1 cellular context compared by ENCODE assay signal in the genomic region with DNA sequence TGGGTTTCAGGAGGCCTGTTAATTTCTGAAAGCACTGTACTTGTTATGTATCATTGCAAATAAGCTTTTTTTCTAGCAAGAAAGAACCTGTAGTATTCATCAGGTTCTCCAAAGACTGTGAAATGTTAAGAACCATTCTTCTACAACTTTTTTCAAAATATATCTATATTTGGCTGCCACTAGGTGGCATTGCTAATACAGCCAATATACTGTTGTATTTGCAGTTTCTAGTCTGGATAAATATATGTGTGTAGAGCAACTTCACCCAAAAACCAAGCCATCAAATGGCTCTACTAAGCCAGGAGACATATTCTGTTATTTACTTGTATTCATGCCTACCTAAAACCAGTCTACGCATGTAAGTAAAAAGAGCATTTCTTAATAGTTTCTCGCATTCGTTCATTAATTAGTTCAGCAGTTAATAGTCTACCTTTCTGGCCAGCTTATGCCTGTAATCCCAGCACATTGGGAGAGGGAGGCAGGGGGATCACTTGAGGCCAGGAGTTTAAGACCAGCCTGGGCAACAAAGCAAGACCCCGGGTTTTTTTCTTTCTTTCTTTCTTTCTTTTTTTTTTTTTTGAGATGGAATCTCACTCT.
TF ChIP-seq lines count a peak whose summit lies in the region.

No MANE protein-coding gene starts in this region.

TF ChIP-seq in H1, 55 proteins besides CTCF, POLR2A, EP300 and RAD21:
- TF ChIP-seq BRCA1 (IDR thresholded peaks at IDR 0.05; ENCODE audit: low read depth, low read length) (no peak), ASH2L (IDR thresholded peaks at IDR 0.05; ENCODE audit: low read length) (no peak), RFX5 (IDR thresholded peaks at IDR 0.05; ENCODE audit: borderline replicate concordance, low read depth, low read length) (no peak), CBX5 (IDR thresholded peaks at IDR 0.05; ENCODE audit: low read depth, low read length) (no peak), RXRA (IDR thresholded peaks at IDR 0.05; ENCODE audit: insufficient read depth, low read depth, low read length) (no peak), RNF2 (IDR thresholded peaks at IDR 0.05; ENCODE audit: borderline replicate concordance, low read depth, low read length, missing control alignments, poor library complexity, severe bottlenecking) (no peak), EZH2 (IDR thresholded peaks at IDR 0.05; ENCODE audit: low read depth, low read length, severe bottlenecking) (no peak), FOSL1 (IDR thresholded peaks at IDR 0.05; ENCODE audit: insufficient read depth, low read depth, low read length) (no peak), SP4 (IDR thresholded peaks at IDR 0.05; ENCODE audit: low read length) (no peak), BACH1 (IDR thresholded peaks at IDR 0.05; ENCODE audit: low read length) (no peak), CREB1 (IDR thresholded peaks at IDR 0.05) (no peak), SP1 (IDR thresholded peaks at IDR 0.05; ENCODE audit: low read depth, low read length) (no peak), CHD2 (IDR thresholded peaks at IDR 0.05; ENCODE audit: low read length) (no peak), CEBPB (IDR thresholded peaks at IDR 0.05; ENCODE audit: low read depth, low read length) (no peak), MAFK (IDR thresholded peaks at IDR 0.05; ENCODE audit: low read depth, low read length) (no peak), SAP30 (IDR thresholded peaks at IDR 0.05; ENCODE audit: insufficient read depth, insufficient replicate concordance, low read length) (no peak), PHF8 (conservative IDR thresholded peaks at IDR 0.05; ENCODE audit: low read depth, low read length) (no peak), BCL11A (IDR thresholded peaks at IDR 0.05; ENCODE audit: low read depth in 2 of 2, low read length in 2 of 2) (no peak), CHD1 (IDR thresholded peaks at IDR 0.05; ENCODE audit: low read depth, low read length) (no peak)
- TF ChIP-seq, protein P1, sequence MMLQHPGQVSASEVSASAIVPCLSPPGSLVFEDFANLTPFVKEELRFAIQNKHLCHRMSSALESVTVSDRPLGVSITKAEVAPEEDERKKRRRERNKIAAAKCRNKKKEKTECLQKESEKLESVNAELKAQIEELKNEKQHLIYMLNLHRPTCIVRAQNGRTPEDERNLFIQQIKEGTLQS (IDR thresholded peaks at IDR 0.05; ENCODE audit: insufficient read depth, low read depth, low read length), result no peak
